In genomic region chr17:64345691-64346376, GRCh38 we compare ENCODE assay signal across 1 cellular context.
TF ChIP-seq lines count a peak whose summit lies in the region.

No MANE protein-coding gene starts in this region.

TF ChIP-seq in H1, 55 proteins besides CTCF, POLR2A, EP300 and RAD21 (continued from another document):
- TF ChIP-seq EGR1 (IDR thresholded peaks at IDR 0.05; ENCODE audit: borderline replicate concordance, low read depth, low read length): no peak
- no peak for TF ChIP-seq CHD7 (IDR thresholded peaks at IDR 0.05; ENCODE audit: insufficient replicate concordance, low read length)
- no peak for TF ChIP-seq KDM4A (IDR thresholded peaks at IDR 0.05; ENCODE audit: low read depth, low read length, severe bottlenecking)
- TF ChIP-seq BCL11A (IDR thresholded peaks at IDR 0.05; ENCODE audit: low read depth in 2 of 2, low read length in 2 of 2): no peak
- TF ChIP-seq SAP30 (IDR thresholded peaks at IDR 0.05; ENCODE audit: insufficient read depth, insufficient replicate concordance, low read length): no peak
